ENCODE assay signal across 1 cellular context in the genomic region with DNA sequence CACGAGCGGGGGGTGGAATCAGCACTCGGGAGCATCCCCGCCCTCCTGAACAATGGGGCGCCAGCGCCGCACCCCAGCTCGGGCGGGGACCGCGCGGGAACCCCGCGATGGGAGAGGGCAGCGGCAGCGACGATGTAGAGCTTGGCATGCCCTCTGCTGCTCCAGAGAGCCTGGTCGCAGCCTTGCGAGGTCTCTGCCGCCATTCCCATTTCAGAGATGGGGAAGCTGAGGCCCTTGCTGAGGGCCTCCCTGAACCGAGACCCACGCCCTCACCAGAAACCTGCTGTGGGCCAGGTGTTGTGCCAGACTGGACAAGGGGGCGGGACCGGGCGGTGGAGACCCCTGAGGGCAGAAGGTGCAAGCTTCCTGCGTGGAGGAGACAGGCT.
TF ChIP-seq lines count a peak whose summit lies in the region.

No MANE protein-coding gene starts in this region.

TF ChIP-seq in HepG2, 621 proteins besides CTCF, POLR2A, EP300 and RAD21 (continued from another document and continues in another):
- TF ChIP-seq KDM5B (CRISPR knock-in tag; IDR thresholded peaks at IDR 0.05; ENCODE audit: borderline replicate concordance) (peak; percentile 68; the same call in 1 of the 2 replicates), SNAI1 (CRISPR knock-in tag; IDR thresholded peaks at IDR 0.05; ENCODE audit: borderline replicate concordance) (0 out of 2 replicates have a peak, but pooled peaks have one; percentile 29), ZNF570 (CRISPR knock-in tag; IDR thresholded peaks at IDR 0.05; ENCODE audit: borderline replicate concordance) (no peak), HDAC1 (CRISPR knock-in tag; IDR thresholded peaks at IDR 0.05) (peak; percentile 70; the same call in 1 of the 2 replicates), MTA1 (CRISPR knock-in tag; IDR thresholded peaks at IDR 0.05; ENCODE audit: borderline replicate concordance) (peak; percentile 72; the same call in 1 of the 2 replicates), MBNL3 (CRISPR knock-in tag; conservative IDR thresholded peaks at IDR 0.05) (no peak), YEATS2 (CRISPR knock-in tag; IDR thresholded peaks at IDR 0.05; ENCODE audit: borderline replicate concordance) (no peak), ZNF335 (CRISPR knock-in tag; IDR thresholded peaks at IDR 0.05) (no peak), REL (CRISPR knock-in tag; conservative IDR thresholded peaks at IDR 0.05) (no peak), ZNF670 (CRISPR knock-in tag; IDR thresholded peaks at IDR 0.05; ENCODE audit: borderline replicate concordance) (no peak), CAMTA2 (CRISPR knock-in tag; IDR thresholded peaks at IDR 0.05; ENCODE audit: borderline replicate concordance) (peak; percentile 80; the same call in 1 of the 2 replicates), FOXK2 (IDR thresholded peaks at IDR 0.05) (no peak), HNRNPUL1 (IDR thresholded peaks at IDR 0.05; ENCODE audit: low read depth, low read length) (no peak), ZNF713 (CRISPR knock-in tag; IDR thresholded peaks at IDR 0.05) (0 out of 2 replicates have a peak, but pooled peaks have one; percentile 15), ZNF605 (CRISPR knock-in tag; IDR thresholded peaks at IDR 0.05) (peak; percentile 82; the same call in 1 of the 2 replicates), ZFP41 (CRISPR knock-in tag; IDR thresholded peaks at IDR 0.05; ENCODE audit: borderline replicate concordance) (0 out of 2 replicates have a peak, but pooled peaks have one; percentile 68), ZNF619 (CRISPR knock-in tag; IDR thresholded peaks at IDR 0.05) (0 out of 2 replicates have a peak, but pooled peaks have one; percentile 29), ZNF709 (CRISPR knock-in tag; IDR thresholded peaks at IDR 0.05) (peak; percentile 15), ZBTB8A (CRISPR knock-in tag; IDR thresholded peaks at IDR 0.05; ENCODE audit: borderline replicate concordance, low read depth) (no peak), U2AF2 (IDR thresholded peaks at IDR 0.05; ENCODE audit: low read depth, low read length) (0 out of 2 replicates have a peak, but pooled peaks have one; percentile 22), ZNF446 (CRISPR knock-in tag; IDR thresholded peaks at IDR 0.05) (peak; percentile 27; the same call in 1 of the 2 replicates)
- TF ChIP-seq, protein P1, sequence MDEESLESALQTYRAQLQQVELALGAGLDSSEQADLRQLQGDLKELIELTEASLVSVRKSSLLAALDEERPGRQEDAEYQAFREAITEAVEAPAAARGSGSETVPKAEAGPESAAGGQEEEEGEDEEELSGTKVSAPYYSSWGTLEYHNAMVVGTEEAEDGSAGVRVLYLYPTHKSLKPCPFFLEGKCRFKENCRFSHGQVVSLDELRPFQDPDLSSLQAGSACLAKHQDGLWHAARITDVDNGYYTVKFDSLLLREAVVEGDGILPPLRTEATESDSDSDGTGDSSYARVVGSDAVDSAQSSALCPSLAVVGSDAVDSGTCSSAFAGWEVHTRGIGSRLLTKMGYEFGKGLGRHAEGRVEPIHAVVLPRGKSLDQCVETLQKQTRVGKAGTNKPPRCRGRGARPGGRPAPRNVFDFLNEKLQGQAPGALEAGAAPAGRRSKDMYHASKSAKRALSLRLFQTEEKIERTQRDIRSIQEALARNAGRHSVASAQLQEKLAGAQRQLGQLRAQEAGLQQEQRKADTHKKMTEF (CRISPR knock-in tag; IDR thresholded peaks at IDR 0.05) = 0 out of 2 replicates have a peak, but pooled peaks have one; percentile 45
- TF ChIP-seq, protein P2, sequence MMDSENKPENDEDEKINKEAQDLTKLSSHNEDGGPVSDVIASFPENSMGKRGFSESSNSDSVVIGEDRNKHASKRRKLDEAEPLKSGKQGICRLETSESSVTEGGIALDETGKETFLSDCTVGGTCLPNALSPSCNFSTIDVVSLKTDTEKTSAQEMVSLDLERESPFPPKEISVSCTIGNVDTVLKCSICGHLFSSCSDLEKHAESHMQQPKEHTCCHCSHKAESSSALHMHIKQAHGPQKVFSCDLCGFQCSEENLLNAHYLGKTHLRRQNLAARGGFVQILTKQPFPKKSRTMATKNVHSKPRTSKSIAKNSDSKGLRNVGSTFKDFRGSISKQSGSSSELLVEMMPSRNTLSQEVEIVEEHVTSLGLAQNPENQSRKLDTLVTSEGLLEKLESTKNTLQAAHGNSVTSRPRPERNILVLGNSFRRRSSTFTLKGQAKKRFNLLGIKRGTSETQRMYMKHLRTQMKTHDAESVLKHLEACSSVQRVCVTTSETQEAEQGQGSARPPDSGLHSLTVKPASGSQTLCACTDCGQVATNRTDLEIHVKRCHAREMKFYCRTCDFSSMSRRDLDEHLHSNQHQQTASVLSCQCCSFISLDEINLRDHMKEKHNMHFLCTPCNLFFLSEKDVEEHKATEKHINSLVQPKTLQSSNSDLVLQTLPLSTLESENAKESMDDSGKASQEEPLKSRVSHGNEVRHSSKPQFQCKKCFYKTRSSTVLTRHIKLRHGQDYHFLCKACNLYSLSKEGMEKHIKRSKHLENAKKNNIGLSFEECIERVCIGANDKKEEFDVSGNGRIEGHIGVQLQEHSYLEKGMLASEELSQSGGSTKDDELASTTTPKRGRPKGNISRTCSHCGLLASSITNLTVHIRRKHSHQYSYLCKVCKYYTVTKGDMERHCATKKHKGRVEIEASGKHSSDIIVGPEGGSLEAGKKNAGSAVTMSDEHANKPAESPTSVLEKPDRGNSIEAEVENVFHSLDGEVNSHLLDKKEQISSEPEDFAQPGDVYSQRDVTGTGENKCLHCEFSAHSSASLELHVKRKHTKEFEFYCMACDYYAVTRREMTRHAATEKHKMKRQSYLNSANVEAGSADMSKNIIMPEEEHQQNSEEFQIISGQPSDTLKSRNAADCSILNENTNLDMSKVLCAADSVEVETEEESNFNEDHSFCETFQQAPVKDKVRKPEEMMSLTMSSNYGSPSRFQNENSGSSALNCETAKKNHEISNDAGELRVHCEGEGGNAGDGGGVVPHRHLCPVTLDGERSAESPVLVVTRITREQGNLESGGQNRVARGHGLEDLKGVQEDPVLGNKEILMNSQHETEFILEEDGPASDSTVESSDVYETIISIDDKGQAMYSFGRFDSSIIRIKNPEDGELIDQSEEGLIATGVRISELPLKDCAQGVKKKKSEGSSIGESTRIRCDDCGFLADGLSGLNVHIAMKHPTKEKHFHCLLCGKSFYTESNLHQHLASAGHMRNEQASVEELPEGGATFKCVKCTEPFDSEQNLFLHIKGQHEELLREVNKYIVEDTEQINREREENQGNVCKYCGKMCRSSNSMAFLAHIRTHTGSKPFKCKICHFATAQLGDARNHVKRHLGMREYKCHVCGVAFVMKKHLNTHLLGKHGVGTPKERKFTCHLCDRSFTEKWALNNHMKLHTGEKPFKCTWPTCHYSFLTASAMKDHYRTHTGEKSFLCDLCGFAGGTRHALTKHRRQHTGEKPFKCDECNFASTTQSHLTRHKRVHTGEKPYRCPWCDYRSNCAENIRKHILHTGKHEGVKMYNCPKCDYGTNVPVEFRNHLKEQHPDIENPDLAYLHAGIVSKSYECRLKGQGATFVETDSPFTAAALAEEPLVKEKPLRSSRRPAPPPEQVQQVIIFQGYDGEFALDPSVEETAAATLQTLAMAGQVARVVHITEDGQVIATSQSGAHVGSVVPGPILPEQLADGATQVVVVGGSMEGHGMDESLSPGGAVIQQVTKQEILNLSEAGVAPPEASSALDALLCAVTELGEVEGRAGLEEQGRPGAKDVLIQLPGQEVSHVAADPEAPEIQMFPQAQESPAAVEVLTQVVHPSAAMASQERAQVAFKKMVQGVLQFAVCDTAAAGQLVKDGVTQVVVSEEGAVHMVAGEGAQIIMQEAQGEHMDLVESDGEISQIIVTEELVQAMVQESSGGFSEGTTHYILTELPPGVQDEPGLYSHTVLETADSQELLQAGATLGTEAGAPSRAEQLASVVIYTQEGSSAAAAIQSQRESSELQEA (CRISPR knock-in tag; IDR thresholded peaks at IDR 0.05; ENCODE audit: not compliant biosample characterization) = peak; percentile 7
- TF ChIP-seq, protein P3, sequence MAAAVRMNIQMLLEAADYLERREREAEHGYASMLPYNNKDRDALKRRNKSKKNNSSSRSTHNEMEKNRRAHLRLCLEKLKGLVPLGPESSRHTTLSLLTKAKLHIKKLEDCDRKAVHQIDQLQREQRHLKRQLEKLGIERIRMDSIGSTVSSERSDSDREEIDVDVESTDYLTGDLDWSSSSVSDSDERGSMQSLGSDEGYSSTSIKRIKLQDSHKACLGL (CRISPR knock-in tag; IDR thresholded peaks at IDR 0.05) = 0 out of 2 replicates have a peak, but pooled peaks have one; percentile 42
- TF ChIP-seq, protein P4, sequence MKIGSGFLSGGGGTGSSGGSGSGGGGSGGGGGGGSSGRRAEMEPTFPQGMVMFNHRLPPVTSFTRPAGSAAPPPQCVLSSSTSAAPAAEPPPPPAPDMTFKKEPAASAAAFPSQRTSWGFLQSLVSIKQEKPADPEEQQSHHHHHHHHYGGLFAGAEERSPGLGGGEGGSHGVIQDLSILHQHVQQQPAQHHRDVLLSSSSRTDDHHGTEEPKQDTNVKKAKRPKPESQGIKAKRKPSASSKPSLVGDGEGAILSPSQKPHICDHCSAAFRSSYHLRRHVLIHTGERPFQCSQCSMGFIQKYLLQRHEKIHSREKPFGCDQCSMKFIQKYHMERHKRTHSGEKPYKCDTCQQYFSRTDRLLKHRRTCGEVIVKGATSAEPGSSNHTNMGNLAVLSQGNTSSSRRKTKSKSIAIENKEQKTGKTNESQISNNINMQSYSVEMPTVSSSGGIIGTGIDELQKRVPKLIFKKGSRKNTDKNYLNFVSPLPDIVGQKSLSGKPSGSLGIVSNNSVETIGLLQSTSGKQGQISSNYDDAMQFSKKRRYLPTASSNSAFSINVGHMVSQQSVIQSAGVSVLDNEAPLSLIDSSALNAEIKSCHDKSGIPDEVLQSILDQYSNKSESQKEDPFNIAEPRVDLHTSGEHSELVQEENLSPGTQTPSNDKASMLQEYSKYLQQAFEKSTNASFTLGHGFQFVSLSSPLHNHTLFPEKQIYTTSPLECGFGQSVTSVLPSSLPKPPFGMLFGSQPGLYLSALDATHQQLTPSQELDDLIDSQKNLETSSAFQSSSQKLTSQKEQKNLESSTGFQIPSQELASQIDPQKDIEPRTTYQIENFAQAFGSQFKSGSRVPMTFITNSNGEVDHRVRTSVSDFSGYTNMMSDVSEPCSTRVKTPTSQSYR (CRISPR knock-in tag; IDR thresholded peaks at IDR 0.05; ENCODE audit: borderline replicate concordance) = no peak
- TF ChIP-seq, protein P5, sequence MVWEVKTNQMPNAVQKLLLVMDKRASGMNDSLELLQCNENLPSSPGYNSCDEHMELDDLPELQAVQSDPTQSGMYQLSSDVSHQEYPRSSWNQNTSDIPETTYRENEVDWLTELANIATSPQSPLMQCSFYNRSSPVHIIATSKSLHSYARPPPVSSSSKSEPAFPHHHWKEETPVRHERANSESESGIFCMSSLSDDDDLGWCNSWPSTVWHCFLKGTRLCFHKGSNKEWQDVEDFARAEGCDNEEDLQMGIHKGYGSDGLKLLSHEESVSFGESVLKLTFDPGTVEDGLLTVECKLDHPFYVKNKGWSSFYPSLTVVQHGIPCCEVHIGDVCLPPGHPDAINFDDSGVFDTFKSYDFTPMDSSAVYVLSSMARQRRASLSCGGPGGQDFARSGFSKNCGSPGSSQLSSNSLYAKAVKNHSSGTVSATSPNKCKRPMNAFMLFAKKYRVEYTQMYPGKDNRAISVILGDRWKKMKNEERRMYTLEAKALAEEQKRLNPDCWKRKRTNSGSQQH (CRISPR knock-in tag; IDR thresholded peaks at IDR 0.05; ENCODE audit: low read depth) = no peak
- TF ChIP-seq, protein P6, sequence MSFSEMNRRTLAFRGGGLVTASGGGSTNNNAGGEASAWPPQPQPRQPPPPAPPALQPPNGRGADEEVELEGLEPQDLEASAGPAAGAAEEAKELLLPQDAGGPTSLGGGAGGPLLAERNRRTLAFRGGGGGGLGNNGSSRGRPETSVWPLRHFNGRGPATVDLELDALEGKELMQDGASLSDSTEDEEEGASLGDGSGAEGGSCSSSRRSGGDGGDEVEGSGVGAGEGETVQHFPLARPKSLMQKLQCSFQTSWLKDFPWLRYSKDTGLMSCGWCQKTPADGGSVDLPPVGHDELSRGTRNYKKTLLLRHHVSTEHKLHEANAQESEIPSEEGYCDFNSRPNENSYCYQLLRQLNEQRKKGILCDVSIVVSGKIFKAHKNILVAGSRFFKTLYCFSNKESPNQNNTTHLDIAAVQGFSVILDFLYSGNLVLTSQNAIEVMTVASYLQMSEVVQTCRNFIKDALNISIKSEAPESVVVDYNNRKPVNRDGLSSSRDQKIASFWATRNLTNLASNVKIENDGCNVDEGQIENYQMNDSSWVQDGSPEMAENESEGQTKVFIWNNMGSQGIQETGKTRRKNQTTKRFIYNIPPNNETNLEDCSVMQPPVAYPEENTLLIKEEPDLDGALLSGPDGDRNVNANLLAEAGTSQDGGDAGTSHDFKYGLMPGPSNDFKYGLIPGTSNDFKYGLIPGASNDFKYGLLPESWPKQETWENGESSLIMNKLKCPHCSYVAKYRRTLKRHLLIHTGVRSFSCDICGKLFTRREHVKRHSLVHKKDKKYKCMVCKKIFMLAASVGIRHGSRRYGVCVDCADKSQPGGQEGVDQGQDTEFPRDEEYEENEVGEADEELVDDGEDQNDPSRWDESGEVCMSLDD (CRISPR knock-in tag; IDR thresholded peaks at IDR 0.05; ENCODE audit: borderline replicate concordance) = peak; percentile 90; the same call in 1 of the 2 replicates
- TF ChIP-seq, protein P7, sequence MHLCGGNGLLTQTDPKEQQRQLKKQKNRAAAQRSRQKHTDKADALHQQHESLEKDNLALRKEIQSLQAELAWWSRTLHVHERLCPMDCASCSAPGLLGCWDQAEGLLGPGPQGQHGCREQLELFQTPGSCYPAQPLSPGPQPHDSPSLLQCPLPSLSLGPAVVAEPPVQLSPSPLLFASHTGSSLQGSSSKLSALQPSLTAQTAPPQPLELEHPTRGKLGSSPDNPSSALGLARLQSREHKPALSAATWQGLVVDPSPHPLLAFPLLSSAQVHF (CRISPR knock-in tag; IDR thresholded peaks at IDR 0.05) = 0 out of 2 replicates have a peak, but pooled peaks have one; percentile 5
- TF ChIP-seq, protein P8, sequence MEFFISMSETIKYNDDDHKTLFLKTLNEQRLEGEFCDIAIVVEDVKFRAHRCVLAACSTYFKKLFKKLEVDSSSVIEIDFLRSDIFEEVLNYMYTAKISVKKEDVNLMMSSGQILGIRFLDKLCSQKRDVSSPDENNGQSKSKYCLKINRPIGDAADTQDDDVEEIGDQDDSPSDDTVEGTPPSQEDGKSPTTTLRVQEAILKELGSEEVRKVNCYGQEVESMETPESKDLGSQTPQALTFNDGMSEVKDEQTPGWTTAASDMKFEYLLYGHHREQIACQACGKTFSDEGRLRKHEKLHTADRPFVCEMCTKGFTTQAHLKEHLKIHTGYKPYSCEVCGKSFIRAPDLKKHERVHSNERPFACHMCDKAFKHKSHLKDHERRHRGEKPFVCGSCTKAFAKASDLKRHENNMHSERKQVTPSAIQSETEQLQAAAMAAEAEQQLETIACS (CRISPR knock-in tag; IDR thresholded peaks at IDR 0.05) = 0 out of 2 replicates have a peak, but pooled peaks have one; percentile 8
- TF ChIP-seq, protein P9, sequence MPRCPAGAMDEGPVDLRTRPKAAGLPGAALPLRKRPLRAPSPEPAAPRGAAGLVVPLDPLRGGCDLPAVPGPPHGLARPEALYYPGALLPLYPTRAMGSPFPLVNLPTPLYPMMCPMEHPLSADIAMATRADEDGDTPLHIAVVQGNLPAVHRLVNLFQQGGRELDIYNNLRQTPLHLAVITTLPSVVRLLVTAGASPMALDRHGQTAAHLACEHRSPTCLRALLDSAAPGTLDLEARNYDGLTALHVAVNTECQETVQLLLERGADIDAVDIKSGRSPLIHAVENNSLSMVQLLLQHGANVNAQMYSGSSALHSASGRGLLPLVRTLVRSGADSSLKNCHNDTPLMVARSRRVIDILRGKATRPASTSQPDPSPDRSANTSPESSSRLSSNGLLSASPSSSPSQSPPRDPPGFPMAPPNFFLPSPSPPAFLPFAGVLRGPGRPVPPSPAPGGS (CRISPR knock-in tag; IDR thresholded peaks at IDR 0.05) = 0 out of 2 replicates have a peak, but pooled peaks have one; percentile 21
